9 cellular contexts compared by ENCODE assay signal in genomic region chrX:53116101-53116500, GRCh38. TPM values are rescaled to one million over a fixed set of nuclear protein-coding genes. Genes with fewer than 3 reads are reported as not detected.
DNase-seq lines count a peak whose midpoint lies in the region; ATAC-seq and TF ChIP-seq lines count a peak whose summit lies in the region.
"Had no signal": no experiment of that assay in that cellular context is flagged by ENCODE, and none has a peak within 500 bp of the region (broad histone marks: within the 10 kb centered on the region; RNA-seq: fewer than 3 reads in every experiment).

No MANE protein-coding gene starts in this region.

- in situ Hi-C loops in HAP-1 (cut with MboI; ENCODE audit: low sequenced_read_pairs), result no loop called here

- no peaks in the 10 kb centered on the region for H3K9me3 ChIP-seq in mucosa of stomach (ENCODE audit: control insufficient read depth, low read length)
- no peaks in the 10 kb centered on the region for H3K9me3 ChIP-seq in HAP-1

- H3K27me3 ChIP-seq in mucosa of stomach (ENCODE audit: control insufficient read depth, insufficient read depth, low read length), result no peaks in the 10 kb centered on the region
- no peaks in the 10 kb centered on the region for H3K27me3 ChIP-seq in HAP-1 (ENCODE audit: low read depth)

- DNase-seq in Right ventricle myocardium superior, result no peak
- no peak for DNase-seq in cardiac septum (ENCODE audit: low spot score)
- DNase-seq in epithelial cell of esophagus (ENCODE audit: low read depth), result peak; percentile 0
- no peak for DNase-seq in HAP-1 (ENCODE audit: low spot score in 2 of 2)
- no peak for DNase-seq in SIG-M5 treated with dmso at 0.1 percent for 504 hours (lab: John Stamatoyannopoulos, UW; ENCODE audit: unreplicated experiment)
- DNase-seq in stimulated activated CD8-positive, alpha-beta memory T cell treated with anti-CD3 and anti-CD28 coated beads, Interleukin-4, amount 100 ng/mL, for 48 hours, result no peak
- DNase-seq: central memory CD4-positive, alpha-beta T cell had no signal

- no peak for TF ChIP-seq CTCF in epithelial cell of esophagus (IDR thresholded peaks at IDR 0.05; ENCODE audit: insufficient read depth, low read depth, low read length, missing control alignments)

- H3K36me3 ChIP-seq in mucosa of stomach (ENCODE audit: control insufficient read depth, insufficient read depth, low read length) (no peaks in the 10 kb centered on the region), HAP-1 (replicated peaks) (peaks cover 6% of the 10 kb centered on the region)

- ATAC-seq in Right ventricle myocardium superior (ENCODE audit: poor library complexity) (peak; percentile 67), HG03571 (IDR thresholded peaks at IDR 0.05; ENCODE audit: unreplicated experiment) (no peak)

- H3K4me1 ChIP-seq in mucosa of stomach (ENCODE audit: control insufficient read depth, insufficient read depth, low read length), result peaks cover 5% of the 10 kb centered on the region
- H3K4me1 ChIP-seq in HAP-1, result no peaks in the 10 kb centered on the region

- intact Hi-C loops in Right ventricle myocardium superior (cut with DNase I) (no loop called here), cardiac septum (cut with DNase I) (no loop called here)

- peak overlapping the region; percentile 50 for H3K9ac ChIP-seq in mucosa of stomach (ENCODE audit: low read length)

- no peak overlapping the region for H3K4me3 ChIP-seq in epithelial cell of esophagus (ENCODE audit: low read length)
- H3K4me3 ChIP-seq in mucosa of stomach (ENCODE audit: low read length), result no peak overlapping the region
- H3K4me3 ChIP-seq in HAP-1, result no peak overlapping the region

RNA-seq across cellular contexts. Expression of gene KANTR, which starts 22.2 kb away (rescaled TPM):
- total RNA-seq in Right ventricle myocardium superior (3.6 TPM), cardiac septum (7.2 TPM)

RNA-seq across cellular contexts. Expression of gene TSPYL2, which starts 33.9 kb away (rescaled TPM):
- 33.4 TPM for total RNA-seq in Right ventricle myocardium superior
- 34.2 TPM for total RNA-seq in cardiac septum
